14 cellular contexts compared by ENCODE assay signal in the genomic region with DNA sequence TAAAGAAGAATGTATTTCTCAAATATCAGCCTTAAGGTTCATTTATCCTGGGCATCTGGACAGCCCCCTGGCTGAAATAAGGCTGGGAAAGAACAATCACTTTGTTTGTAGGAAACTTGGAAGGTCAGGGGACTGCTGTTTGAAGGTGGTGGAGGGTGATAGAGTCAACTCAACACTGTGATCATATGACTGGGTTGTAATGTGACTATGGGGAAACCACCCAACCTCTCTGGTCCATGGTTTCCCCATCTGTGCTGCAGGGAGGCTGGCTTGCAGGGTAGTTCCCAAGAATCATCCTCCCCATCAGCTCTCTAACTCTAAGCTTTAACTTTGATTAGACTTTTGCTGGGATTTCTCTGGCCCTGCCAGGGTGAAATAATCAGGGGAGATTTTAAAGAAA. TPM values are rescaled to one million over a fixed set of nuclear protein-coding genes. Genes with fewer than 3 reads are reported as not detected.
A peak's percentile ranks its signal among the peaks of the same experiment; 100 is the strongest.
DNase-seq lines count a peak whose midpoint lies in the region; ATAC-seq lines count a peak whose summit lies in the region.
"Had no signal": no experiment of that assay in that cellular context is flagged by ENCODE, and none has a peak within 500 bp of the region (broad histone marks: within the 10 kb centered on the region; RNA-seq: fewer than 3 reads in every experiment).

No MANE protein-coding gene starts in this region.

- intact Hi-C loops in cardiac septum (cut with DNase I) = no loop called here

- peak overlapping the region; percentile 69 for H3K9ac ChIP-seq in GM23248

- H3K4me1 ChIP-seq in GM23248 (ENCODE audit: insufficient read depth) (peaks cover 34% of the 10 kb centered on the region), mesodermal cell (ENCODE audit: control insufficient read depth, insufficient read depth, low read length, poor library complexity, severe bottlenecking) (peaks cover 38% of the 10 kb centered on the region)
- H3K4me1 ChIP-seq: sigmoid colon had no signal

- H3K27ac ChIP-seq in GM23248 (peak overlapping the region; percentile 91), mesodermal cell (ENCODE audit: low read depth, low read length, severe bottlenecking) (peak overlapping the region; percentile 76)
- H3K27ac ChIP-seq: sigmoid colon, WERI-Rb-1 had no signal

- no peaks in the 10 kb centered on the region for H3K27me3 ChIP-seq in GM23248 (replicated peaks; ENCODE audit: insufficient read depth)

- in situ Hi-C loops in GM23248 (cut with MboI) = no loop called here

- peak; percentile 94 for ATAC-seq in GM18868 (IDR thresholded peaks at IDR 0.05; ENCODE audit: unreplicated experiment)
- peak; percentile 73 for ATAC-seq in HG03442 (IDR thresholded peaks at IDR 0.05; ENCODE audit: unreplicated experiment)
- ATAC-seq: naive thymus-derived CD8-positive, alpha-beta T cell had no signal

- no peaks in the 10 kb centered on the region for H3K9me3 ChIP-seq in GM23248 (ENCODE audit: low read depth)
- no peaks in the 10 kb centered on the region for H3K9me3 ChIP-seq in mesodermal cell (ENCODE audit: control insufficient read depth, low read length)
- H3K9me3 ChIP-seq: sigmoid colon had no signal

- DNase-seq in GM23248 (peak; percentile 15), cardiac septum (ENCODE audit: low spot score) (no peak), NCI-H82 (lab: John Stamatoyannopoulos, UW) (no peak), midbrain (lab: John Stamatoyannopoulos, UW) (no peak)
- DNase-seq: hypothalamus; MV-4-11; naive thymus-derived CD8-positive, alpha-beta T cell; NK-92 treated with Interleukin-12 subunit alpha and Interleukin-12 subunit beta, amount 100 ng/mL, for 24 hours; sigmoid colon; WERI-Rb-1 had no signal

- no peak overlapping the region for H2AFZ ChIP-seq in GM23248

- H3K36me3 ChIP-seq in GM23248 (ENCODE audit: low read depth) (0 out of 2 replicates have a peak, but pooled peaks cover 3% of the 10 kb centered on the region), mesodermal cell (ENCODE audit: control insufficient read depth, insufficient read depth, low read length) (no peaks in the 10 kb centered on the region)
- H3K36me3 ChIP-seq: sigmoid colon, WERI-Rb-1 had no signal

- peaks cover 32% of the 10 kb centered on the region for H3F3A ChIP-seq in GM23248 (ENCODE audit: insufficient read depth)

- H3K4me3 ChIP-seq in GM23248 (peak overlapping the region; percentile 32), mesodermal cell (ENCODE audit: extremely low read depth, insufficient read depth, low read length, poor library complexity, severe bottlenecking) (no peak overlapping the region)
- H3K4me3 ChIP-seq: sigmoid colon had no signal

- H3K79me2 ChIP-seq in GM23248 (ENCODE audit: insufficient read depth) = peaks cover 94% of the 10 kb centered on the region

- H3K9me2 ChIP-seq in GM23248 (ENCODE audit: insufficient read depth) = no peaks in the 10 kb centered on the region

- H3K4me2 ChIP-seq in GM23248 (ENCODE audit: unreplicated experiment) = peak overlapping the region; percentile 56

- H4K20me1 ChIP-seq in GM23248 (ENCODE audit: insufficient read depth) = no peaks in the 10 kb centered on the region

RNA-seq across cellular contexts. Expression of a gene that starts 10.0 kb away (rescaled TPM):
- 43.2 and 50.7 TPM in 2 replicates for total RNA-seq in GM23248 (2014; rRNA removed; shearing (Covaris generic))
- 10.1 and 10.6 TPM in 2 replicates for polyA plus RNA-seq in GM23248 (2016; fragmentation: Nextera tagmentation; extraction: Ambion mirVana)
- polyA plus RNA-seq in mesodermal cell (2013, experiment 1 of 2) = 8.0 TPM
- polyA plus RNA-seq in mesodermal cell (2013, experiment 2 of 2) = 7.0 TPM
- not detected for total RNA-seq in cardiac septum
- total RNA-seq: left lobe of liver; naive thymus-derived CD8-positive, alpha-beta T cell had no signal

Comparison
In these comparisons a context has a peak if more than half of its experiments do, and no peak if none do; other contexts are left out.
1. RNA of a gene that starts 10.0 kb away (total RNA-seq): 43.2 to 50.7 TPM in GM23248; not detected in cardiac septum (single experiment); every median in the first group is over 10 times any median in the second.